In genomic region chr6:136609878-136610706, GRCh38 we compare ENCODE assay signal across 1 cellular context.
TF ChIP-seq lines count a peak whose summit lies in the region.

No MANE protein-coding gene starts in this region.

TF ChIP-seq in K562, 482 proteins besides CTCF, POLR2A, EP300 and RAD21 (continued from another document):
- TF ChIP-seq ZNF318 (IDR thresholded peaks at IDR 0.05; ENCODE audit: borderline replicate concordance in 1 of 2, low read depth in 1 of 2) (no peak), SNIP1 (IDR thresholded peaks at IDR 0.05; ENCODE audit: low read depth) (no peak), SMAD4 (CRISPR knock-in tag; conservative IDR thresholded peaks at IDR 0.05) (peak; percentile 30; the same call in 1 of the 2 replicates), HLTF (IDR thresholded peaks at IDR 0.05) (peak; percentile 45), MNT (conservative IDR thresholded peaks at IDR 0.05) (no peak), SPI1 (IDR thresholded peaks at IDR 0.05; ENCODE audit: borderline replicate concordance, low read depth, low read length) (peak; percentile 97), GMEB1 (CRISPR knock-in tag; IDR thresholded peaks at IDR 0.05) (no peak), ZNF668 (CRISPR knock-in tag; IDR thresholded peaks at IDR 0.05) (no peak), HDAC1 (IDR thresholded peaks at IDR 0.05) (peak in 1 of 2 experiments; percentile 59; a peak in 1 of 4 replicates), ADNP (tag; IDR thresholded peaks at IDR 0.05) (peak; percentile 65; the same call in 1 of the 2 replicates), TBL1XR1 (IDR thresholded peaks at IDR 0.05; ENCODE audit: low read length in 2 of 2) (peak in 1 of 2 experiments; percentile 60; a peak in 1 of 4 replicates), ZNF740 (CRISPR knock-in tag; IDR thresholded peaks at IDR 0.05) (no peak), ZNF740 (tag; IDR thresholded peaks at IDR 0.05) (no peak), MAFG (tag; conservative IDR thresholded peaks at IDR 0.05) (peak; percentile 63), CAMTA2 (CRISPR knock-in tag; conservative IDR thresholded peaks at IDR 0.05) (no peak), BRD4 (IDR thresholded peaks at IDR 0.05) (0 out of 2 replicates have a peak, but pooled peaks have one; percentile 53), YY1 (IDR thresholded peaks at IDR 0.05; ENCODE audit: borderline replicate concordance in 1 of 3, control insufficient read depth in 1 of 3, extremely low read depth in 1 of 3, insufficient read depth in 3 of 3, insufficient read length in 1 of 3, insufficient replicate concordance in 2 of 3, low read depth in 1 of 3, low read length in 2 of 3) (peak in 1 of 3 experiments; percentile 4), ZNF354B (CRISPR knock-in tag; IDR thresholded peaks at IDR 0.05) (no peak), ELF2 (CRISPR knock-in tag; IDR thresholded peaks at IDR 0.05) (peak; percentile 8; the same call in 1 of the 2 replicates), HES1 (IDR thresholded peaks at IDR 0.05; ENCODE audit: low read depth) (peak; percentile 80)
